10 cellular contexts compared by ENCODE assay signal in genomic region chr5:94021246-94021645, GRCh38.
DNase-seq lines count a peak whose midpoint lies in the region; ATAC-seq and TF ChIP-seq lines count a peak whose summit lies in the region.
"Had no signal": no experiment of that assay in that cellular context is flagged by ENCODE, and none has a peak within 500 bp of the region (broad histone marks: within the 10 kb centered on the region; RNA-seq: fewer than 3 reads in every experiment).

No MANE protein-coding gene starts in this region.

- H3K4me3 ChIP-seq in kidney epithelial cell (ENCODE audit: low read depth, low read length) = no peak overlapping the region
- H3K4me3 ChIP-seq in CD8-positive, alpha-beta T cell (ENCODE audit: low read depth, low read length) = no peak overlapping the region

- H3K4me1 Mint-ChIP-seq in activated CD4-positive, alpha-beta memory T cell treated with anti-CD3 and anti-CD28 coated beads for 36 hours (ENCODE audit: low read depth) = no peaks in the 10 kb centered on the region
- no peaks in the 10 kb centered on the region for H3K4me1 Mint-ChIP-seq in CD8-positive, alpha-beta T cell (ENCODE audit: low read depth)

- H3K27me3 ChIP-seq in kidney epithelial cell (ENCODE audit: control insufficient read depth, insufficient read depth, low read length) = no peaks in the 10 kb centered on the region
- no peaks in the 10 kb centered on the region for H3K27me3 ChIP-seq in CD8-positive, alpha-beta T cell (ENCODE audit: insufficient read depth, low read length)

- POLR2A ChIA-PET in activated CD4-positive, alpha-beta memory T cell treated with anti-CD3 and anti-CD28 coated beads for 36 hours (lab: Charles Lee) = no interaction called here
- POLR2A ChIA-PET in CD8-positive, alpha-beta T cell (lab: Charles Lee) = no interaction called here

- peaks cover 40% of the 10 kb centered on the region for H3K9me3 Mint-ChIP-seq in activated CD4-positive, alpha-beta memory T cell treated with anti-CD3 and anti-CD28 coated beads for 36 hours
- H3K9me3 Mint-ChIP-seq in CD8-positive, alpha-beta T cell = peaks cover 32% of the 10 kb centered on the region

- peaks cover under 1% of the 10 kb centered on the region for H3K9me3 ChIP-seq in CD8-positive, alpha-beta T cell (ENCODE audit: low read length)

- CTCF ChIA-PET in activated CD4-positive, alpha-beta memory T cell treated with anti-CD3 and anti-CD28 coated beads for 36 hours (lab: Charles Lee) = no interaction called here
- CTCF ChIA-PET in CD8-positive, alpha-beta T cell (lab: Charles Lee) = no interaction called here

- no peak overlapping the region for H3K27ac ChIP-seq in CD8-positive, alpha-beta T cell (ENCODE audit: low read depth, low read length)

- H3K27ac Mint-ChIP-seq in activated CD4-positive, alpha-beta memory T cell treated with anti-CD3 and anti-CD28 coated beads for 36 hours = no peak overlapping the region
- no peak overlapping the region for H3K27ac Mint-ChIP-seq in CD8-positive, alpha-beta T cell

- H3K36me3 ChIP-seq in kidney epithelial cell (ENCODE audit: control insufficient read depth, insufficient read depth, low read length) = no peaks in the 10 kb centered on the region
- peaks cover 13% of the 10 kb centered on the region for H3K36me3 ChIP-seq in CD8-positive, alpha-beta T cell (ENCODE audit: insufficient read depth, low read length)

- H3K4me1 ChIP-seq in CD8-positive, alpha-beta T cell (ENCODE audit: insufficient read depth, low read length) = no peaks in the 10 kb centered on the region

- no peaks in the 10 kb centered on the region for H3K27me3 Mint-ChIP-seq in activated CD4-positive, alpha-beta memory T cell treated with anti-CD3 and anti-CD28 coated beads for 36 hours
- H3K27me3 Mint-ChIP-seq in CD8-positive, alpha-beta T cell (ENCODE audit: low read depth) = no peaks in the 10 kb centered on the region

- no peak for ATAC-seq in CD8-positive, alpha-beta T cell
- ATAC-seq: activated CD4-positive, CD25-positive, alpha-beta regulatory T cell treated with anti-CD3 and anti-CD28 coated beads, Interleukin-2, amount 50 U/mL, for 24 hours had no signal

- intact Hi-C loops in activated CD4-positive, alpha-beta memory T cell treated with anti-CD3 and anti-CD28 coated beads for 36 hours (cut with micrococcal nuclease) = no loop called here
- intact Hi-C loops in CD8-positive, alpha-beta T cell (cut with DNase I, micrococcal nuclease) = no loop called here

- H3K36me3 Mint-ChIP-seq in activated CD4-positive, alpha-beta memory T cell treated with anti-CD3 and anti-CD28 coated beads for 36 hours = peaks cover 74% of the 10 kb centered on the region
- H3K36me3 Mint-ChIP-seq in CD8-positive, alpha-beta T cell = peaks cover 89% of the 10 kb centered on the region

- H3K4me3 Mint-ChIP-seq in activated CD4-positive, alpha-beta memory T cell treated with anti-CD3 and anti-CD28 coated beads for 36 hours = no peak overlapping the region
- H3K4me3 Mint-ChIP-seq in CD8-positive, alpha-beta T cell = no peak overlapping the region

- DNase-seq in COLO668 (lab: John Stamatoyannopoulos, UW; ENCODE audit: unreplicated experiment) (peak; percentile 7), HS-27A (ENCODE audit: low read depth) (peak; percentile 27), amniotic epithelial cell (ENCODE audit: low read depth) (peak; percentile 80), kidney epithelial cell (ENCODE audit: low read depth) (peak; percentile 71), NCI-H1694 treated with DMSO at 0.1 percent for 48 hours (lab: John Stamatoyannopoulos, UW) (no peak), KG1 (lab: John Stamatoyannopoulos, UW) (no peak)
- DNase-seq in activated CD4-positive, alpha-beta memory T cell treated with anti-CD3 and anti-CD28 coated beads for 36 hours = no peak
- no peak for DNase-seq in CD8-positive, alpha-beta T cell
- DNase-seq: NCI-H82 had no signal

- no peak for TF ChIP-seq CTCF in kidney epithelial cell (IDR thresholded peaks at IDR 0.05; ENCODE audit: insufficient read depth, low read length, poor library complexity, severe bottlenecking)
- TF ChIP-seq CTCF in CD8-positive, alpha-beta T cell (IDR thresholded peaks at IDR 0.05) = no peak

Comparison
In these comparisons a context has a peak if more than half of its experiments do, and no peak if none do; other contexts are left out.
1. DNase-seq: peak in COLO668 (single experiment), HS-27A (single experiment), amniotic epithelial cell (single experiment) and kidney epithelial cell (single experiment); none in activated CD4-positive, alpha-beta memory T cell treated with anti-CD3 and anti-CD28 coated beads for 36 hours (single experiment), NCI-H1694 treated with DMSO at 0.1 percent for 48 hours (single experiment), CD8-positive, alpha-beta T cell (0 of 7) and KG1 (single experiment).